ENCODE assay signal across 31 cellular contexts in the genomic region with DNA sequence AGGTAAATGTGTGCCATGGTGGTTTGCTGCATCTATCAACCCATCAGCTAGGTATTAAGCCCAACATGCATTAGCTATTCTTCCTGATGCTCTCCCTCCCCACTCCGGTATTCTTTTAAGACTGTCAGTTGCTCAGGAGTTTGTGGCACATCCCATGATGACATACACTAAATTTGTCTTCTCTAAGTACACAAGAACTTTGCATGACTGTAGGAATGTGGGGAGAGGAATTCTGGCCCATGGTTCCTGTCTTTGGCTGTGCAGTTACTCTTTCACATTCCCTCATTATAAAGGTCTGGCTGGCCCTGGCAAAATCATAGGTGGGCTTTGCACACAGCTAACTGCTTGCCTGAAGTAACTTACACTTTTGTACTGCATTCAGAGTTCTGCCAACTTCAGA. TPM values are rescaled to one million over a fixed set of nuclear protein-coding genes. Genes with fewer than 3 reads are reported as not detected.
DNase-seq lines count a peak whose midpoint lies in the region; ATAC-seq, FAIRE-seq and TF ChIP-seq lines count a peak whose summit lies in the region.
"Had no signal": no experiment of that assay in that cellular context is flagged by ENCODE, and none has a peak within 500 bp of the region (broad histone marks: within the 10 kb centered on the region; RNA-seq: fewer than 3 reads in every experiment).

No MANE protein-coding gene starts in this region.

- ATAC-seq in RWPE2 (ENCODE audit: low read depth) (no peak), HG02798 (IDR thresholded peaks at IDR 0.05; ENCODE audit: poor library complexity, unreplicated experiment) (no peak)

- peaks cover 9% of the 10 kb centered on the region for H3K4me1 ChIP-seq in RWPE2 (ENCODE audit: insufficient read depth, poor library complexity, severe bottlenecking)
- H3K4me1 ChIP-seq: left ventricle myocardium inferior, prostate gland, sigmoid colon, tibial artery had no signal

- H3K36me3 ChIP-seq in RWPE2 (ENCODE audit: low read depth): peaks cover 100% of the 10 kb centered on the region
- H3K36me3 ChIP-seq: left ventricle myocardium inferior, neutrophil, prostate gland, sigmoid colon, tibial artery had no signal

- DNase-seq in EL (peak; percentile 49), RWPE2 (ENCODE audit: low spot score) (no peak), glomerular visceral epithelial cell (ENCODE audit: extremely low spot score) (peak; percentile 10), renal cortical epithelial cell (ENCODE audit: low read depth) (peak; percentile 36), GM12892 (ENCODE audit: insufficient read length) (no peak)
- no peak for DNase-seq in activated effector memory CD4-positive, alpha-beta T cell treated with Interleukin-2 at 50 U/mL for 16 hours
- DNase-seq: activated CD4-positive, alpha-beta T cell treated with anti-CD3 and anti-CD28 coated beads, Interleukin-2, amount 50 U/mL, for 48 hours; activated CD4-positive, CD25-positive, alpha-beta regulatory T cell treated with anti-CD3 and anti-CD28 coated beads, Interleukin-2, amount 50 U/mL, for 72 hours; activated naive CD4-positive, alpha-beta T cell treated with Interleukin-2 at 50 U/mL for 16 hours; DMS79; H7; left ventricle myocardium inferior; mesendoderm; MM.1S; NCI-H1105 treated with DMSO at 0.1 percent for 48 hours; NCI-H187 treated with DMSO at 0.1 percent for 48 hours; NCI-H2171 treated with DMSO at 0.1 percent for 48 hours; NCI-H510A; sigmoid colon; stimulated activated CD4-positive, alpha-beta T cell treated with anti-CD3 and anti-CD28 coated beads, Interleukin-4, amount 100 ng/mL, for 24 hours; tibial artery had no signal

- TF ChIP-seq POLR2A in GM12892 (IDR thresholded peaks at IDR 0.05; ENCODE audit: low read depth, low read length): no peak

- H3K4me3 ChIP-seq in RWPE2 (ENCODE audit: severe bottlenecking): no peak overlapping the region
- H3K4me3 ChIP-seq: left ventricle myocardium inferior, prostate gland, sigmoid colon, SK-N-MC, tibial artery had no signal

- H3K27me3 ChIP-seq in RWPE2 (ENCODE audit: insufficient read depth, poor library complexity, severe bottlenecking): no peaks in the 10 kb centered on the region
- H3K27me3 ChIP-seq: neutrophil, sigmoid colon, tibial artery had no signal

- no peak for TF ChIP-seq CTCF in RWPE2 (IDR thresholded peaks at IDR 0.05; ENCODE audit: poor library complexity, severe bottlenecking)

- H3K9me3 ChIP-seq in RWPE2 (ENCODE audit: severe bottlenecking): no peaks in the 10 kb centered on the region
- H3K9me3 ChIP-seq: left ventricle myocardium inferior, neutrophil, prostate gland, sigmoid colon, tibial artery had no signal

- H3K27ac ChIP-seq in RWPE2 (ENCODE audit: poor library complexity, severe bottlenecking): peak overlapping the region; percentile 36
- H3K27ac ChIP-seq: HL-60, left ventricle myocardium inferior, neutrophil, prostate gland, sigmoid colon, SK-N-MC, tibial artery had no signal

- no peak for FAIRE-seq in GM12892 (lab: Jason Lieb, UNC)
- FAIRE-seq: GM18507, GM19239, islet of Langerhans had no signal

RNA-seq across cellular contexts. Expression of a gene that starts 30.3 kb away (rescaled TPM):
- 18.3 and 32.1 TPM in 2 replicates for total RNA-seq in renal cortical epithelial cell
- polyA plus RNA-seq in GM12892 (2012; ENCODE audit: missing spikeins): 0.06 TPM
- total RNA-seq: left ventricle myocardium inferior, OCI-LY7 had no signal
- polyA plus RNA-seq: CD14-positive monocyte had no signal

Comparison
In these comparisons a context has a peak if more than half of its experiments do, and no peak if none do; other contexts are left out.
1. DNase-seq: peak in EL (single experiment), glomerular visceral epithelial cell (single experiment) and renal cortical epithelial cell (single experiment); none in RWPE2 (single experiment), GM12892 (single experiment) and activated effector memory CD4-positive, alpha-beta T cell treated with Interleukin-2 at 50 U/mL for 16 hours (single experiment).